Comparison of ENCODE assay signal across 9 cellular contexts in genomic region chr16:51818342-51818944, GRCh38.
DNase-seq lines count a peak whose midpoint lies in the region; ATAC-seq and TF ChIP-seq lines count a peak whose summit lies in the region.
"Had no signal": no experiment of that assay in that cellular context is flagged by ENCODE, and none has a peak within 500 bp of the region (broad histone marks: within the 10 kb centered on the region; RNA-seq: fewer than 3 reads in every experiment).

No MANE protein-coding gene starts in this region.

- H3K27me3 ChIP-seq in right lobe of liver = no peaks in the 10 kb centered on the region

- no peak overlapping the region for H3K27ac ChIP-seq in right lobe of liver

- H3K9me3 ChIP-seq in right lobe of liver = no peaks in the 10 kb centered on the region

- peaks cover 7% of the 10 kb centered on the region for H3K9me3 Mint-ChIP-seq in activated T-helper 2 cell treated with anti-CD3 and anti-CD28 coated beads, Interferon-gamma antibody, Interleukin-2, Interleukin-4, amounts not matched to agents 10 μg/mL and 5 μg/mL and 100 μg/mL, durations not matched to agents 14 hours and 24 hours and 36 hours

- no peak overlapping the region for H3K4me3 Mint-ChIP-seq in activated T-helper 2 cell treated with anti-CD3 and anti-CD28 coated beads, Interferon-gamma antibody, Interleukin-2, Interleukin-4, amounts not matched to agents 10 μg/mL and 5 μg/mL and 100 μg/mL, durations not matched to agents 14 hours and 24 hours and 36 hours (ENCODE audit: low read depth)
- H3K4me3 Mint-ChIP-seq: stimulated activated naive CD8-positive, alpha-beta T cell treated with anti-CD3 and anti-CD28 coated beads, Interleukin-15, Interleukin-2, amounts not matched to agents 100 ng/mL and 50 ng/mL, for 24 hours had no signal

- no peak overlapping the region for H3K27ac Mint-ChIP-seq in activated T-helper 2 cell treated with anti-CD3 and anti-CD28 coated beads, Interferon-gamma antibody, Interleukin-2, Interleukin-4, amounts not matched to agents 10 μg/mL and 5 μg/mL and 100 μg/mL, durations not matched to agents 14 hours and 24 hours and 36 hours
- H3K27ac Mint-ChIP-seq: stimulated activated naive CD8-positive, alpha-beta T cell treated with anti-CD3 and anti-CD28 coated beads, Interleukin-15, Interleukin-2, amounts not matched to agents 100 ng/mL and 50 ng/mL, for 24 hours had no signal

- no peaks in the 10 kb centered on the region for H3K36me3 Mint-ChIP-seq in activated T-helper 2 cell treated with anti-CD3 and anti-CD28 coated beads, Interferon-gamma antibody, Interleukin-2, Interleukin-4, amounts not matched to agents 10 μg/mL and 5 μg/mL and 100 μg/mL, durations not matched to agents 14 hours and 24 hours and 36 hours (ENCODE audit: low read depth)

- no peaks in the 10 kb centered on the region for H3K27me3 Mint-ChIP-seq in activated T-helper 2 cell treated with anti-CD3 and anti-CD28 coated beads, Interferon-gamma antibody, Interleukin-2, Interleukin-4, amounts not matched to agents 10 μg/mL and 5 μg/mL and 100 μg/mL, durations not matched to agents 14 hours and 24 hours and 36 hours (ENCODE audit: low read depth)
- H3K27me3 Mint-ChIP-seq: stimulated activated naive CD8-positive, alpha-beta T cell treated with anti-CD3 and anti-CD28 coated beads, Interleukin-15, Interleukin-2, amounts not matched to agents 100 ng/mL and 50 ng/mL, for 24 hours had no signal

- in situ Hi-C loops in astrocyte of the cerebellum (cut with HindIII; ENCODE audit: low sequenced_read_pairs) = no loop called here

- intact Hi-C loops in right lobe of liver (cut with DNase I) = loop anchor here in 1 of 2 donors (10.0 kb wide), 1 partner anchor 166 kb away; no protein-coding TSS in a partner anchor
- intact Hi-C loops in activated T-helper 2 cell treated with anti-CD3 and anti-CD28 coated beads, Interferon-gamma antibody, Interleukin-2, Interleukin-4, amounts not matched to agents 10 μg/mL and 5 μg/mL and 100 μg/mL, durations not matched to agents 14 hours and 24 hours and 36 hours (cut with micrococcal nuclease) = no loop called here

- peak; percentile 24 for DNase-seq in stimulated activated CD4-positive, alpha-beta T cell treated with anti-CD3 and anti-CD28 coated beads, Interleukin-15, amount 100 ng/mL, for 24 hours
- no peak for DNase-seq in stimulated activated CD4-positive, alpha-beta T cell treated with anti-CD3 and anti-CD28 coated beads, Interleukin-4, amount 100 ng/mL, for 4 hours
- DNase-seq in NAMALWA (ENCODE audit: low spot score) (peak; percentile 37), astrocyte of the cerebellum (ENCODE audit: low read depth) (no peak), right lobe of liver (peak; percentile 33 to 60 (median 52)), cerebellar nuclear complex (lab: John Stamatoyannopoulos, UW) (no peak), GDM1 (lab: John Stamatoyannopoulos, UW) (no peak)
- no peak for DNase-seq in activated T-helper 2 cell treated with anti-CD3 and anti-CD28 coated beads, Interferon-gamma antibody, Interleukin-2, Interleukin-4, amounts not matched to agents 10 μg/mL and 5 μg/mL and 100 μg/mL, durations not matched to agents 14 hours and 24 hours and 36 hours (ENCODE audit: low spot score)

- no peak overlapping the region for H3K4me3 ChIP-seq in astrocyte of the cerebellum (ENCODE audit: low read depth, low read length)
- H3K4me3 ChIP-seq in right lobe of liver = no peak overlapping the region

- no peaks in the 10 kb centered on the region for H3K4me1 ChIP-seq in right lobe of liver

- no peaks in the 10 kb centered on the region for H3K4me1 Mint-ChIP-seq in activated T-helper 2 cell treated with anti-CD3 and anti-CD28 coated beads, Interferon-gamma antibody, Interleukin-2, Interleukin-4, amounts not matched to agents 10 μg/mL and 5 μg/mL and 100 μg/mL, durations not matched to agents 14 hours and 24 hours and 36 hours (ENCODE audit: low read depth)

- no peaks in the 10 kb centered on the region for H3K36me3 ChIP-seq in right lobe of liver

- peak; percentile 70 to 88 (median 81) for ATAC-seq in right lobe of liver

- TF ChIP-seq CTCF in astrocyte of the cerebellum (IDR thresholded peaks at IDR 0.05; ENCODE audit: low read depth, low read length, missing control alignments) (peak; percentile 69), right lobe of liver (IDR thresholded peaks at IDR 0.05) (peak; percentile 68 to 87 (median 72))

- no peak for TF ChIP-seq POLR2A in right lobe of liver (IDR thresholded peaks at IDR 0.05)

- 30% methylated on average over 4 of the region's 4 CpGs for WGBS in right lobe of liver (ENCODE audit: insufficient coverage, low coverage, low lambda C conversion rate, missing lambda C conversion rate)

Comparison
In these comparisons a context has a peak if more than half of its experiments do, and no peak if none do; other contexts are left out.
1. DNase-seq: peak in stimulated activated CD4-positive, alpha-beta T cell treated with anti-CD3 and anti-CD28 coated beads, Interleukin-15, amount 100 ng/mL, for 24 hours (single experiment), NAMALWA (single experiment) and right lobe of liver (3 of 3); none in stimulated activated CD4-positive, alpha-beta T cell treated with anti-CD3 and anti-CD28 coated beads, Interleukin-4, amount 100 ng/mL, for 4 hours (0 of 2), astrocyte of the cerebellum (single experiment), cerebellar nuclear complex (0 of 2), GDM1 (single experiment) and activated T-helper 2 cell treated with anti-CD3 and anti-CD28 coated beads, Interferon-gamma antibody, Interleukin-2, Interleukin-4, amounts not matched to agents 10 μg/mL and 5 μg/mL and 100 μg/mL, durations not matched to agents 14 hours and 24 hours and 36 hours (single experiment).